Comparison of ENCODE assay signal across 1 cellular context in genomic region chr10:125896088-125896934, GRCh38.
A peak's percentile ranks its signal among the peaks of the same experiment; 100 is the strongest.
TF ChIP-seq lines count a peak whose summit lies in the region.

A gene with protein sequence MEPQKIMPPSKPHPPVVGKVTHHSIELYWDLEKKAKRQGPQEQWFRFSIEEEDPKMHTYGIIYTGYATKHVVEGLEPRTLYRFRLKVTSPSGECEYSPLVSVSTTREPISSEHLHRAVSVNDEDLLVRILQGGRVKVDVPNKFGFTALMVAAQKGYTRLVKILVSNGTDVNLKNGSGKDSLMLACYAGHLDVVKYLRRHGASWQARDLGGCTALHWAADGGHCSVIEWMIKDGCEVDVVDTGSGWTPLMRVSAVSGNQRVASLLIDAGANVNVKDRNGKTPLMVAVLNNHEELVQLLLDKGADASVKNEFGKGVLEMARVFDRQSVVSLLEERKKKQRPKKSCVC (plus strand): TSS chr10:125896564. CDS start chr10:125896643, 79 bp downstream.

TF ChIP-seq in HCT116, 20 proteins besides CTCF, POLR2A, EP300 and RAD21 (continued from another document):
- peak; percentile 95 for TF ChIP-seq SIN3A (IDR thresholded peaks at IDR 0.05; ENCODE audit: low read depth)
TF ChIP-seq in HCT116: peak in this region for 8; not testable (repeated sequence) for 12.
